In the genomic region with DNA sequence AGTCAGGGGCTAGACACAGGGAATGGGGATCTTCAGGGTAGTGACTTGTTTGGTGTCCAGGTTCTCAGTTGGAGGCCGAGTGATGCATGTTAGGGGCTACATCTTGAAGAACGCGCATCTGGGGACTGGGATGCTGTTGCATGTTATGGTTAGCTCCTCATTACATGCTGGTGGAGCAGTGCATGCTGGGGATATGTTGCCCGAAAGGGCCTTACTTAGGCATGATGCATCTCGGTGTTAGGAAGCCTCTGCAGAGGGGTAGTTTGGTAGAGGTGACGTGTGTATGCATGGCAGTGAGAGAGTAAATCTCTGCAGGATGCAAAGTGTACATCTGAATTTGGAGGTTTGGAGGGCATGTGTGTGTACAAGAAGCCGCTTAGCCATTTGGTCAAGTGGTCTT, we compare ENCODE assay signal across 1 cellular context.
TF ChIP-seq lines count a peak whose summit lies in the region.

No MANE protein-coding gene starts in this region.

TF ChIP-seq in liver, 16 proteins besides CTCF, POLR2A, EP300 and RAD21 (continued from another document):
- TF ChIP-seq YY1 (IDR thresholded peaks at IDR 0.05), result no peak
- TF ChIP-seq HNF4G (IDR thresholded peaks at IDR 0.05), result no peak
- no peak for TF ChIP-seq NR2F2 (IDR thresholded peaks at IDR 0.05)
